Comparison of ENCODE assay signal across 21 cellular contexts in the genomic region with DNA sequence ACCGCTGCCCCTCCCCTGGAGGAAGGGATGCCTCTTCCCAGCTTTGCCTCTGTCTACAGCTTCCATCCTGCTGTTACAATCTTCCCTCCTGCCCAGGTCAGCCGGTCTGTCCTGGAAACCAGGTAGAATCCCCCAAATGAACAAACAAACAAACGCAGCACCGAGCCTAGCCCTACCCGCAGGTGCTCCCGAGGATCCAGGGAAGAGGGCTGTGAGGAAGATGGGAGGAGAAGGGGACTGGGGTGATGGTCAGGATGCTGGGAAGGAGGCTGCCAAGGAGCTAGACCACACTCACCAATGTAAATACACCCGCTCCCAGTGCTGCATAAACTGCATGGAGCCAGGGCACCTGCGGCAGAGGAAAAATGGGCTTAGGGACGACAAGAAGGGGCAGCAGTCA. TPM values are rescaled to one million over a fixed set of nuclear protein-coding genes. Genes with fewer than 3 reads are reported as not detected.
"Had no signal": no experiment of that assay in that cellular context is flagged by ENCODE, and none has a peak within 500 bp of the region (broad histone marks: within the 10 kb centered on the region; RNA-seq: fewer than 3 reads in every experiment).

No MANE protein-coding gene starts in this region.

- H3K27ac Mint-ChIP-seq: effector memory CD8-positive, alpha-beta T cell; naive B cell; nephron; stimulated activated effector memory CD8-positive, alpha-beta T cell treated with anti-CD3 and anti-CD28 coated beads, Interleukin-12 subunit alpha, Interleukin-12 subunit beta, amount 100 ng/mL, for 72 hours had no signal

- H3K9me3 Mint-ChIP-seq: central memory CD8-positive, alpha-beta T cell; effector memory CD8-positive, alpha-beta T cell; naive B cell; nephron; stimulated activated effector memory CD8-positive, alpha-beta T cell treated with anti-CD3 and anti-CD28 coated beads, Interleukin-12 subunit alpha, Interleukin-12 subunit beta, amount 100 ng/mL, for 72 hours had no signal

- DNase-seq: effector memory CD8-positive, alpha-beta T cell; esophagus squamous epithelium; foreskin fibroblast; glutamatergic neuron; left colon; mesendoderm; naive B cell; stimulated activated CD4-positive, alpha-beta T cell treated with anti-CD3 and anti-CD28 coated beads, Interleukin-2, amount 100 ng/mL, for 48 hours; stimulated activated CD8-positive, alpha-beta memory T cell treated with anti-CD3 and anti-CD28 coated beads, Interleukin-4, amount 100 ng/mL, for 48 hours; stimulated activated naive CD8-positive, alpha-beta T cell treated with anti-CD3 and anti-CD28 coated beads, Interleukin-15, Interleukin-2, amounts not matched to agents 100 U/mL and 50 U/mL, for 24 hours; tibial artery had no signal

- H3K27me3 ChIP-seq: right atrium auricular region had no signal

- H3K4me1 ChIP-seq: gastroesophageal sphincter, right atrium auricular region, tibial artery had no signal

- H3K4me3 Mint-ChIP-seq: central memory CD8-positive, alpha-beta T cell; effector memory CD8-positive, alpha-beta T cell; naive B cell; nephron; stimulated activated effector memory CD8-positive, alpha-beta T cell treated with anti-CD3 and anti-CD28 coated beads, Interleukin-12 subunit alpha, Interleukin-12 subunit beta, amount 100 ng/mL, for 72 hours had no signal

- H3K4me2 ChIP-seq: smooth muscle cell had no signal

- H3K36me3 Mint-ChIP-seq: naive B cell; stimulated activated effector memory CD8-positive, alpha-beta T cell treated with anti-CD3 and anti-CD28 coated beads, Interleukin-12 subunit alpha, Interleukin-12 subunit beta, amount 100 ng/mL, for 72 hours had no signal

- H3K36me3 ChIP-seq: esophagus squamous epithelium, gastroesophageal sphincter, neutrophil, right atrium auricular region, tibial artery had no signal

- H3K9me3 ChIP-seq: esophagus squamous epithelium, gastroesophageal sphincter, neutrophil, right atrium auricular region, tibial artery had no signal

- H3K4me3 ChIP-seq: esophagus squamous epithelium, gastroesophageal sphincter, right atrium auricular region, smooth muscle cell, tibial artery had no signal

- H3K27ac ChIP-seq: esophagus squamous epithelium, gastroesophageal sphincter, neutrophil, right atrium auricular region, tibial artery had no signal

RNA-seq across cellular contexts. Expression of gene FAIM2, which starts 16.6 kb away (rescaled TPM):
- total RNA-seq: epithelial cell of proximal tubule, lung microvascular endothelial cell had no signal
- polyA plus RNA-seq: keratinocyte had no signal
